ENCODE assay signal across 8 cellular contexts in the genomic region with DNA sequence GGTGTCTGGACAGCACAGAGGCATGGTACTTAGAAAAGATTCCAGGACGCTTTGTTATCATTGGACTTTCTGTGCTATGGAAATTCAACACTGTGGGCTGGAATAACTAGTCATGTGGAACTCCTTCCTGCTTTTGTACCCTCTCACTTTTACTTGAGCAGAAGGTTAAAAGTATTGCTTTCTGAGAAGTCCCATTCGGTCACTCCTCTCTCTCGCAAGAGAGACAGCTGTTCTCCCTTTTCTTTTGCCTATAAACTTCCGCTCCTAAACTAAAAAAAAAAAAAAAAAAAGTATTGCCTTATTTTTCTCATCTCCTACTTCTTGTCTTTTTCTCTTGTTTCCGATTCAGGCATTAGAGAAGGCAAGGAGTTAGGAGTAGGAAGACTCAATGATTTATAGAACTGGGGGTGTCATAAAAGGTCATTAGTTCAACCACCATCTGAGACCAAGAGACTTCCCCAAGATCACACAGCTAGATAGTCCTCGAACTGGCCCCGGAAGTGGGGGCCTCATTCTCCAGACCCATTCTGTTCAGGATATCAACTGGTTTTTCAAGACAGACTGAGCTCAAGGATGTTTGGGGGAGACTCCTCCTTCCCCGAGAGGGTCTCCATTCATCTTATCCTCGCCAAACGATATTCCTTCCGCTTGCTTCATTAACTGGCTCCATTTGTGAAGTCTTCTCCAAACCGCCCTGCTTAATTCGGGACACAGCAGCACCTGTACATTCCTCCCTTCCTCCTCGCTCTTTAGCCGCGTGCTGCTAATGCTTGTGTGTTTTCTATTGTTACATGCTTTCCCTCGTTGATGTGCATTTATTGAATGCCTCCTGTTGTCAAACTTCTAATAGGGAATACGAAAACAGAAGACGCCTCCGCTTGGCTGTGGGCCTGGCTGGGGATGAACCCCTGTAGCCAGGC. TPM values are rescaled to one million over a fixed set of nuclear protein-coding genes. Genes with fewer than 3 reads are reported as not detected.
DNase-seq lines count a peak whose midpoint lies in the region; ATAC-seq and TF ChIP-seq lines count a peak whose summit lies in the region.

No MANE protein-coding gene starts in this region.

- TF ChIP-seq CTCF in cardiac fibroblast (IDR thresholded peaks at IDR 0.05; ENCODE audit: low read depth, low read length) (no peak), liver (IDR thresholded peaks at IDR 0.05; ENCODE audit: low read depth, low read length, missing input control) (no peak), thoracic aorta (IDR thresholded peaks at IDR 0.05) (no peak)

- H3K27me3 ChIP-seq in liver (ENCODE audit: control insufficient read depth in 4 of 4, insufficient read depth in 4 of 4, low read length in 3 of 4) (no peaks in the 10 kb centered on the region), thoracic aorta (replicated peaks; ENCODE audit: insufficient read depth) (no peaks in the 10 kb centered on the region)

- WGBS in liver = 44% methylated on average over 20 of the region's 20 CpGs

- no peaks in the 10 kb centered on the region for H3K9me3 ChIP-seq in liver (ENCODE audit: control insufficient read depth in 4 of 4, low read length in 3 of 4)
- no peaks in the 10 kb centered on the region for H3K9me3 ChIP-seq in thoracic aorta

- no peaks in the 10 kb centered on the region for H3K36me3 ChIP-seq in liver (ENCODE audit: control insufficient read depth in 4 of 4, insufficient read depth in 3 of 4, low read depth in 1 of 4, low read length in 3 of 4)
- no peaks in the 10 kb centered on the region for H3K36me3 ChIP-seq in thoracic aorta

- TF ChIP-seq RAD21 in liver (IDR thresholded peaks at IDR 0.05) = no peak

- DNase-seq in SIG-M5 treated with dmso at 0.1 percent for 504 hours (lab: John Stamatoyannopoulos, UW; ENCODE audit: unreplicated experiment) (peak; percentile 42), SIG-M5 (lab: John Stamatoyannopoulos, UW) (no peak), NOMO-1 treated with dmso at 0.1 percent for 144 hours (lab: John Stamatoyannopoulos, UW; ENCODE audit: unreplicated experiment) (peak; percentile 60), cardiac fibroblast (ENCODE audit: low read depth in 2 of 2) (peak; percentile 29 to 36), thoracic aorta (ENCODE audit: low spot score) (no peak), D341Med (ENCODE audit: low spot score) (no peak)

- H3K4me3 ChIP-seq in cardiac fibroblast (replicated peaks in 1 of 2; ENCODE audit: low read depth in 2 of 2, low read length in 2 of 2) (peak overlapping the region; percentile 46 to 64), liver (ENCODE audit: low read depth in 1 of 3, low read length in 3 of 3) (peak overlapping the region; percentile 72 to 76 (median 73)), thoracic aorta (peak overlapping the region; percentile 83)

- H3K9ac ChIP-seq in liver (ENCODE audit: low read depth in 1 of 2, low read length in 2 of 2) = peak overlapping the region; percentile 73 to 90

- peaks cover 0 to 13% (median 7%) of the 10 kb centered on the region in 4 donors for H3K4me1 ChIP-seq in liver (ENCODE audit: control insufficient read depth in 4 of 4, insufficient read depth in 4 of 4, low read length in 3 of 4)
- H3K4me1 ChIP-seq in thoracic aorta (ENCODE audit: control insufficient read depth in 1 of 2, low read depth in 2 of 2) = peaks cover 14 to 25% of the 10 kb centered on the region in 2 donors

- H3K27ac ChIP-seq in liver (ENCODE audit: low read depth in 1 of 2, low read length in 2 of 2) (peak overlapping the region; percentile 80 to 89), thoracic aorta (peak overlapping the region; percentile 73 to 93)

- ATAC-seq in HG02610 (IDR thresholded peaks at IDR 0.05; ENCODE audit: unreplicated experiment) (peak; percentile 4), thoracic aorta (ENCODE audit: insufficient number of reproducible peaks, low FRiP score, low read depth) (no peak)

TF ChIP-seq in liver, 16 proteins besides CTCF, POLR2A, EP300 and RAD21:
- TF ChIP-seq, protein P1, sequence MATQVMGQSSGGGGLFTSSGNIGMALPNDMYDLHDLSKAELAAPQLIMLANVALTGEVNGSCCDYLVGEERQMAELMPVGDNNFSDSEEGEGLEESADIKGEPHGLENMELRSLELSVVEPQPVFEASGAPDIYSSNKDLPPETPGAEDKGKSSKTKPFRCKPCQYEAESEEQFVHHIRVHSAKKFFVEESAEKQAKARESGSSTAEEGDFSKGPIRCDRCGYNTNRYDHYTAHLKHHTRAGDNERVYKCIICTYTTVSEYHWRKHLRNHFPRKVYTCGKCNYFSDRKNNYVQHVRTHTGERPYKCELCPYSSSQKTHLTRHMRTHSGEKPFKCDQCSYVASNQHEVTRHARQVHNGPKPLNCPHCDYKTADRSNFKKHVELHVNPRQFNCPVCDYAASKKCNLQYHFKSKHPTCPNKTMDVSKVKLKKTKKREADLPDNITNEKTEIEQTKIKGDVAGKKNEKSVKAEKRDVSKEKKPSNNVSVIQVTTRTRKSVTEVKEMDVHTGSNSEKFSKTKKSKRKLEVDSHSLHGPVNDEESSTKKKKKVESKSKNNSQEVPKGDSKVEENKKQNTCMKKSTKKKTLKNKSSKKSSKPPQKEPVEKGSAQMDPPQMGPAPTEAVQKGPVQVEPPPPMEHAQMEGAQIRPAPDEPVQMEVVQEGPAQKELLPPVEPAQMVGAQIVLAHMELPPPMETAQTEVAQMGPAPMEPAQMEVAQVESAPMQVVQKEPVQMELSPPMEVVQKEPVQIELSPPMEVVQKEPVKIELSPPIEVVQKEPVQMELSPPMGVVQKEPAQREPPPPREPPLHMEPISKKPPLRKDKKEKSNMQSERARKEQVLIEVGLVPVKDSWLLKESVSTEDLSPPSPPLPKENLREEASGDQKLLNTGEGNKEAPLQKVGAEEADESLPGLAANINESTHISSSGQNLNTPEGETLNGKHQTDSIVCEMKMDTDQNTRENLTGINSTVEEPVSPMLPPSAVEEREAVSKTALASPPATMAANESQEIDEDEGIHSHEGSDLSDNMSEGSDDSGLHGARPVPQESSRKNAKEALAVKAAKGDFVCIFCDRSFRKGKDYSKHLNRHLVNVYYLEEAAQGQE (IDR thresholded peaks at IDR 0.05) = no peak
- peak; percentile 13 for TF ChIP-seq SP1 (IDR thresholded peaks at IDR 0.05)
- TF ChIP-seq NR2F2 (IDR thresholded peaks at IDR 0.05) = peak; percentile 9

RNA-seq across cellular contexts. Expression of a gene that starts 1.0 kb away (rescaled TPM):
- total RNA-seq in liver (1 to 10 TPM; 2.8 to 8.1 TPM), thoracic aorta (10 to 100 TPM; 17.1 to 23.7 TPM)
- polyA plus RNA-seq in liver = 1 to 10 TPM; 1.1 to 1.5 TPM

Comparison
In these comparisons a context has a peak if more than half of its experiments do, and no peak if none do; other contexts are left out.
1. DNase-seq: peak in SIG-M5 treated with dmso at 0.1 percent for 504 hours (single experiment), NOMO-1 treated with dmso at 0.1 percent for 144 hours (single experiment) and cardiac fibroblast (2 of 2); none in SIG-M5 (single experiment), thoracic aorta (single experiment) and D341Med (single experiment).
2. Peak in every context shown above with its lines, with median percentiles within 50 percentile points of each other: H3K4me3 ChIP-seq.